Comparison of ENCODE assay signal across 1 cellular context in the genomic region with DNA sequence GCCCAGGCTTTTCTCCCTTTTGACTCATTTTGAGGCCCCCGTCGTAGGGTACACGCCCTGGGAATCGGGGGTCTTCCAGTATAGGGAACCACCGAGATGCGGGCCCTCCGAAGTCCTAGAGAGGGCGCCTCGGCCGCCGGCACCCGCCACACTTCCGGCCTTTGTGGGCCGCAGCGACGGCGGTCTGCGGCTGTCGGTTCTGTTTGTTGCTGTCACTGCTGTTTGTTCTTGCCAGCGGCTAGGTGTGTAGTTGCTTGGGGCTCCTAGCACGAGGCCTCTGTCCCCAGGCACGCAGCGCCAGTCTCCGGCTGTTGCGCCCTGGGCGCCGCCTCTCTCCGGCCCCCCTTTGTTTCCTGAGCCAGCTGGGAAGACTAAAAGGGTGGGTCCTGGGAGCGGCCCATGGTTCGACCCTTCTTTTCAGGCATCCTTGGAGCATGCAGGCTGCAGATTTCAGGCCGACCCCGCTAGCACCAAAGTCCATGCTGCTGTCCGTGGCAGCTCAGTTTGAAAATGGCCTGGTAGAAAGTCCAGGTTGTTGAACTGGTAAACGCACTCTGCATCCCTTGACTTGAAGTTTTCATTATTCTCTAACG.
TF ChIP-seq lines count a peak whose summit lies in the region.

No MANE protein-coding gene starts in this region.

TF ChIP-seq in HepG2, 621 proteins besides CTCF, POLR2A, EP300 and RAD21 (continued from another document and continues in another):
- TF ChIP-seq, protein P1, sequence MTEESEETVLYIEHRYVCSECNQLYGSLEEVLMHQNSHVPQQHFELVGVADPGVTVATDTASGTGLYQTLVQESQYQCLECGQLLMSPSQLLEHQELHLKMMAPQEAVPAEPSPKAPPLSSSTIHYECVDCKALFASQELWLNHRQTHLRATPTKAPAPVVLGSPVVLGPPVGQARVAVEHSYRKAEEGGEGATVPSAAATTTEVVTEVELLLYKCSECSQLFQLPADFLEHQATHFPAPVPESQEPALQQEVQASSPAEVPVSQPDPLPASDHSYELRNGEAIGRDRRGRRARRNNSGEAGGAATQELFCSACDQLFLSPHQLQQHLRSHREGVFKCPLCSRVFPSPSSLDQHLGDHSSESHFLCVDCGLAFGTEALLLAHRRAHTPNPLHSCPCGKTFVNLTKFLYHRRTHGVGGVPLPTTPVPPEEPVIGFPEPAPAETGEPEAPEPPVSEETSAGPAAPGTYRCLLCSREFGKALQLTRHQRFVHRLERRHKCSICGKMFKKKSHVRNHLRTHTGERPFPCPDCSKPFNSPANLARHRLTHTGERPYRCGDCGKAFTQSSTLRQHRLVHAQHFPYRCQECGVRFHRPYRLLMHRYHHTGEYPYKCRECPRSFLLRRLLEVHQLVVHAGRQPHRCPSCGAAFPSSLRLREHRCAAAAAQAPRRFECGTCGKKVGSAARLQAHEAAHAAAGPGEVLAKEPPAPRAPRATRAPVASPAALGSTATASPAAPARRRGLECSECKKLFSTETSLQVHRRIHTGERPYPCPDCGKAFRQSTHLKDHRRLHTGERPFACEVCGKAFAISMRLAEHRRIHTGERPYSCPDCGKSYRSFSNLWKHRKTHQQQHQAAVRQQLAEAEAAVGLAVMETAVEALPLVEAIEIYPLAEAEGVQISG (CRISPR knock-in tag; IDR thresholded peaks at IDR 0.05): peak; percentile 100
- TF ChIP-seq, protein P2, sequence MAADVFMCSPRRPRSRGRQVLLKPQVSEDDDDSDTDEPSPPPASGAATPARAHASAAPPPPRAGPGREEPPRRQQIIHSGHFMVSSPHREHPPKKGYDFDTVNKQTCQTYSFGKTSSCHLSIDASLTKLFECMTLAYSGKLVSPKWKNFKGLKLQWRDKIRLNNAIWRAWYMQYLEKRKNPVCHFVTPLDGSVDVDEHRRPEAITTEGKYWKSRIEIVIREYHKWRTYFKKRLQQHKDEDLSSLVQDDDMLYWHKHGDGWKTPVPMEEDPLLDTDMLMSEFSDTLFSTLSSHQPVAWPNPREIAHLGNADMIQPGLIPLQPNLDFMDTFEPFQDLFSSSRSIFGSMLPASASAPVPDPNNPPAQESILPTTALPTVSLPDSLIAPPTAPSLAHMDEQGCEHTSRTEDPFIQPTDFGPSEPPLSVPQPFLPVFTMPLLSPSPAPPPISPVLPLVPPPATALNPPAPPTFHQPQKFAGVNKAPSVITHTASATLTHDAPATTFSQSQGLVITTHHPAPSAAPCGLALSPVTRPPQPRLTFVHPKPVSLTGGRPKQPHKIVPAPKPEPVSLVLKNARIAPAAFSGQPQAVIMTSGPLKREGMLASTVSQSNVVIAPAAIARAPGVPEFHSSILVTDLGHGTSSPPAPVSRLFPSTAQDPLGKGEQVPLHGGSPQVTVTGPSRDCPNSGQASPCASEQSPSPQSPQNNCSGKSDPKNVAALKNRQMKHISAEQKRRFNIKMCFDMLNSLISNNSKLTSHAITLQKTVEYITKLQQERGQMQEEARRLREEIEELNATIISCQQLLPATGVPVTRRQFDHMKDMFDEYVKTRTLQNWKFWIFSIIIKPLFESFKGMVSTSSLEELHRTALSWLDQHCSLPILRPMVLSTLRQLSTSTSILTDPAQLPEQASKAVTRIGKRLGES (CRISPR knock-in tag; IDR thresholded peaks at IDR 0.05; ENCODE audit: borderline replicate concordance): peak; percentile 42; the same call in 1 of the 2 replicates
- TF ChIP-seq, protein P3, sequence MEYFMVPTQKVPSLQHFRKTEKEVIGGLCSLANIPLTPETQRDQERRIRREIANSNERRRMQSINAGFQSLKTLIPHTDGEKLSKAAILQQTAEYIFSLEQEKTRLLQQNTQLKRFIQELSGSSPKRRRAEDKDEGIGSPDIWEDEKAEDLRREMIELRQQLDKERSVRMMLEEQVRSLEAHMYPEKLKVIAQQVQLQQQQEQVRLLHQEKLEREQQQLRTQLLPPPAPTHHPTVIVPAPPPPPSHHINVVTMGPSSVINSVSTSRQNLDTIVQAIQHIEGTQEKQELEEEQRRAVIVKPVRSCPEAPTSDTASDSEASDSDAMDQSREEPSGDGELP (IDR thresholded peaks at IDR 0.05; ENCODE audit: borderline replicate concordance, low read depth): peak; percentile 92
- no peak for TF ChIP-seq SRSF4 (IDR thresholded peaks at IDR 0.05; ENCODE audit: low read depth, low read length, poor library complexity, severe bottlenecking)
- 0 out of 2 replicates have a peak, but pooled peaks have one; percentile 19 for TF ChIP-seq ZNF557 (CRISPR knock-in tag; IDR thresholded peaks at IDR 0.05)
- TF ChIP-seq TAF1 (CRISPR knock-in tag; IDR thresholded peaks at IDR 0.05): peak; percentile 90
- TF ChIP-seq, protein P4, sequence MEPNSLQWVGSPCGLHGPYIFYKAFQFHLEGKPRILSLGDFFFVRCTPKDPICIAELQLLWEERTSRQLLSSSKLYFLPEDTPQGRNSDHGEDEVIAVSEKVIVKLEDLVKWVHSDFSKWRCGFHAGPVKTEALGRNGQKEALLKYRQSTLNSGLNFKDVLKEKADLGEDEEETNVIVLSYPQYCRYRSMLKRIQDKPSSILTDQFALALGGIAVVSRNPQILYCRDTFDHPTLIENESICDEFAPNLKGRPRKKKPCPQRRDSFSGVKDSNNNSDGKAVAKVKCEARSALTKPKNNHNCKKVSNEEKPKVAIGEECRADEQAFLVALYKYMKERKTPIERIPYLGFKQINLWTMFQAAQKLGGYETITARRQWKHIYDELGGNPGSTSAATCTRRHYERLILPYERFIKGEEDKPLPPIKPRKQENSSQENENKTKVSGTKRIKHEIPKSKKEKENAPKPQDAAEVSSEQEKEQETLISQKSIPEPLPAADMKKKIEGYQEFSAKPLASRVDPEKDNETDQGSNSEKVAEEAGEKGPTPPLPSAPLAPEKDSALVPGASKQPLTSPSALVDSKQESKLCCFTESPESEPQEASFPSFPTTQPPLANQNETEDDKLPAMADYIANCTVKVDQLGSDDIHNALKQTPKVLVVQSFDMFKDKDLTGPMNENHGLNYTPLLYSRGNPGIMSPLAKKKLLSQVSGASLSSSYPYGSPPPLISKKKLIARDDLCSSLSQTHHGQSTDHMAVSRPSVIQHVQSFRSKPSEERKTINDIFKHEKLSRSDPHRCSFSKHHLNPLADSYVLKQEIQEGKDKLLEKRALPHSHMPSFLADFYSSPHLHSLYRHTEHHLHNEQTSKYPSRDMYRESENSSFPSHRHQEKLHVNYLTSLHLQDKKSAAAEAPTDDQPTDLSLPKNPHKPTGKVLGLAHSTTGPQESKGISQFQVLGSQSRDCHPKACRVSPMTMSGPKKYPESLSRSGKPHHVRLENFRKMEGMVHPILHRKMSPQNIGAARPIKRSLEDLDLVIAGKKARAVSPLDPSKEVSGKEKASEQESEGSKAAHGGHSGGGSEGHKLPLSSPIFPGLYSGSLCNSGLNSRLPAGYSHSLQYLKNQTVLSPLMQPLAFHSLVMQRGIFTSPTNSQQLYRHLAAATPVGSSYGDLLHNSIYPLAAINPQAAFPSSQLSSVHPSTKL (CRISPR knock-in tag; IDR thresholded peaks at IDR 0.05): peak; percentile 74
- TF ChIP-seq MYNN (CRISPR knock-in tag; IDR thresholded peaks at IDR 0.05; ENCODE audit: low read depth): 0 out of 2 replicates have a peak, but pooled peaks have one; percentile 33
- TF ChIP-seq, protein P5, sequence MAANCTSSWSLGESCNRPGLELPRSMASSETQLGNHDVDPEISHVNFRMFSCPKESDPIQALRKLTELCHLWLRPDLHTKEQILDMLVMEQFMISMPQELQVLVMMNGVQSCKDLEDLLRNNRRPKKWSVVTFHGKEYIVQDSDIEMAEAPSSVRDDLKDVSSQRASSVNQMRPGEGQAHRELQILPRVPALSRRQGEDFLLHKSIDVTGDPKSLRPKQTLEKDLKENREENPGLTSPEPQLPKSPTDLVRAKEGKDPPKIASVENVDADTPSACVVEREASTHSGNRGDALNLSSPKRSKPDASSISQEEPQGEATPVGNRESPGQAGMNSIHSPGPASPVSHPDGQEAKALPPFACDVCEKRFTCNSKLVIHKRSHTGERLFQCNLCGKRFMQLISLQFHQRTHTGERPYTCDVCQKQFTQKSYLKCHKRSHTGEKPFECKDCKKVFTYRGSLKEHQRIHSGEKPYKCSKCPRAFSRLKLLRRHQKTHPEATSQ (CRISPR knock-in tag; IDR thresholded peaks at IDR 0.05; ENCODE audit: borderline replicate concordance): 0 out of 2 replicates have a peak, but pooled peaks have one; percentile 11
- 0 out of 2 replicates have a peak, but pooled peaks have one; percentile 70 for TF ChIP-seq AHR (CRISPR knock-in tag; IDR thresholded peaks at IDR 0.05)
- peak; percentile 93 for TF ChIP-seq ZNF777 (CRISPR knock-in tag; IDR thresholded peaks at IDR 0.05)
- TF ChIP-seq RBM39 (IDR thresholded peaks at IDR 0.05; ENCODE audit: low read depth, low read length, poor library complexity, severe bottlenecking): peak; percentile 88
- peak; percentile 96 for TF ChIP-seq ZNF605 (CRISPR knock-in tag; IDR thresholded peaks at IDR 0.05)
- peak; percentile 97 for TF ChIP-seq GABPB1 (CRISPR knock-in tag; IDR thresholded peaks at IDR 0.05)
- TF ChIP-seq, protein P6, sequence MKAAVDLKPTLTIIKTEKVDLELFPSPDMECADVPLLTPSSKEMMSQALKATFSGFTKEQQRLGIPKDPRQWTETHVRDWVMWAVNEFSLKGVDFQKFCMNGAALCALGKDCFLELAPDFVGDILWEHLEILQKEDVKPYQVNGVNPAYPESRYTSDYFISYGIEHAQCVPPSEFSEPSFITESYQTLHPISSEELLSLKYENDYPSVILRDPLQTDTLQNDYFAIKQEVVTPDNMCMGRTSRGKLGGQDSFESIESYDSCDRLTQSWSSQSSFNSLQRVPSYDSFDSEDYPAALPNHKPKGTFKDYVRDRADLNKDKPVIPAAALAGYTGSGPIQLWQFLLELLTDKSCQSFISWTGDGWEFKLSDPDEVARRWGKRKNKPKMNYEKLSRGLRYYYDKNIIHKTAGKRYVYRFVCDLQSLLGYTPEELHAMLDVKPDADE (CRISPR knock-in tag; IDR thresholded peaks at IDR 0.05): 0 out of 2 replicates have a peak, but pooled peaks have one; percentile 80
- TF ChIP-seq, protein P7, sequence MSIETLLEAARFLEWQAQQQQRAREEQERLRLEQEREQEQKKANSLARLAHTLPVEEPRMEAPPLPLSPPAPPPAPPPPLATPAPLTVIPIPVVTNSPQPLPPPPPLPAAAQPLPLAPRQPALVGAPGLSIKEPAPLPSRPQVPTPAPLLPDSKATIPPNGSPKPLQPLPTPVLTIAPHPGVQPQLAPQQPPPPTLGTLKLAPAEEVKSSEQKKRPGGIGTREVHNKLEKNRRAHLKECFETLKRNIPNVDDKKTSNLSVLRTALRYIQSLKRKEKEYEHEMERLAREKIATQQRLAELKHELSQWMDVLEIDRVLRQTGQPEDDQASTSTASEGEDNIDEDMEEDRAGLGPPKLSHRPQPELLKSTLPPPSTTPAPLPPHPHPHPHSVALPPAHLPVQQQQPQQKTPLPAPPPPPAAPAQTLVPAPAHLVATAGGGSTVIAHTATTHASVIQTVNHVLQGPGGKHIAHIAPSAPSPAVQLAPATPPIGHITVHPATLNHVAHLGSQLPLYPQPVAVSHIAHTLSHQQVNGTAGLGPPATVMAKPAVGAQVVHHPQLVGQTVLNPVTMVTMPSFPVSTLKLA (IDR thresholded peaks at IDR 0.05): peak; percentile 75
- peak; percentile 51 for TF ChIP-seq U2AF1 (optimal IDR thresholded peaks at IDR 0.05; ENCODE audit: low read depth, low read length)
- TF ChIP-seq FOXA1 (IDR thresholded peaks at IDR 0.05): no peak
- TF ChIP-seq FOXA1 (CRISPR knock-in tag; IDR thresholded peaks at IDR 0.05): peak; percentile 79
- TF ChIP-seq NCOR1 (IDR thresholded peaks at IDR 0.05; ENCODE audit: borderline replicate concordance, low read length): peak; percentile 70; the same call in 1 of the 2 replicates
- peak; percentile 79 for TF ChIP-seq KMT2A (CRISPR knock-in tag; IDR thresholded peaks at IDR 0.05)
- TF ChIP-seq ZBTB3 (CRISPR knock-in tag; IDR thresholded peaks at IDR 0.05; ENCODE audit: borderline replicate concordance, low read depth): no peak
- peak; percentile 76; the same call in 1 of the 2 replicates for TF ChIP-seq GFI1 (CRISPR knock-in tag; IDR thresholded peaks at IDR 0.05; ENCODE audit: borderline replicate concordance)
- TF ChIP-seq MATR3 (CRISPR knock-in tag; IDR thresholded peaks at IDR 0.05): no peak
- 0 out of 2 replicates have a peak, but pooled peaks have one; percentile 10 for TF ChIP-seq MIER2 (CRISPR knock-in tag; IDR thresholded peaks at IDR 0.05)
- TF ChIP-seq ZNF460 (CRISPR knock-in tag; IDR thresholded peaks at IDR 0.05; ENCODE audit: borderline replicate concordance): peak; percentile 5; the same call in 1 of the 2 replicates
- TF ChIP-seq, protein P8, sequence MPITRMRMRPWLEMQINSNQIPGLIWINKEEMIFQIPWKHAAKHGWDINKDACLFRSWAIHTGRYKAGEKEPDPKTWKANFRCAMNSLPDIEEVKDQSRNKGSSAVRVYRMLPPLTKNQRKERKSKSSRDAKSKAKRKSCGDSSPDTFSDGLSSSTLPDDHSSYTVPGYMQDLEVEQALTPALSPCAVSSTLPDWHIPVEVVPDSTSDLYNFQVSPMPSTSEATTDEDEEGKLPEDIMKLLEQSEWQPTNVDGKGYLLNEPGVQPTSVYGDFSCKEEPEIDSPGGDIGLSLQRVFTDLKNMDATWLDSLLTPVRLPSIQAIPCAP (CRISPR knock-in tag; IDR thresholded peaks at IDR 0.05; ENCODE audit: low read depth): no peak
- TF ChIP-seq ZNF34 (CRISPR knock-in tag; IDR thresholded peaks at IDR 0.05; ENCODE audit: borderline replicate concordance): peak; percentile 80; the same call in 1 of the 2 replicates
- TF ChIP-seq ZSCAN22 (CRISPR knock-in tag; IDR thresholded peaks at IDR 0.05): 0 out of 2 replicates have a peak, but pooled peaks have one; percentile 55
- 0 out of 2 replicates have a peak, but pooled peaks have one; percentile 10 for TF ChIP-seq ZNF263 (CRISPR knock-in tag; IDR thresholded peaks at IDR 0.05)
- peak; percentile 75; the same call in 1 of the 2 replicates for TF ChIP-seq ZNF256 (CRISPR knock-in tag; conservative IDR thresholded peaks at IDR 0.05)
- TF ChIP-seq ZNF230 (CRISPR knock-in tag; IDR thresholded peaks at IDR 0.05): peak; percentile 77; the same call in 1 of the 2 replicates
- TF ChIP-seq, protein P9, sequence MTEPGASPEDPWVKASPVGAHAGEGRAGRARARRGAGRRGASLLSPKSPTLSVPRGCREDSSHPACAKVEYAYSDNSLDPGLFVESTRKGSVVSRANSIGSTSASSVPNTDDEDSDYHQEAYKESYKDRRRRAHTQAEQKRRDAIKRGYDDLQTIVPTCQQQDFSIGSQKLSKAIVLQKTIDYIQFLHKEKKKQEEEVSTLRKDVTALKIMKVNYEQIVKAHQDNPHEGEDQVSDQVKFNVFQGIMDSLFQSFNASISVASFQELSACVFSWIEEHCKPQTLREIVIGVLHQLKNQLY (CRISPR knock-in tag; IDR thresholded peaks at IDR 0.05): peak; percentile 70
- TF ChIP-seq, protein P10, sequence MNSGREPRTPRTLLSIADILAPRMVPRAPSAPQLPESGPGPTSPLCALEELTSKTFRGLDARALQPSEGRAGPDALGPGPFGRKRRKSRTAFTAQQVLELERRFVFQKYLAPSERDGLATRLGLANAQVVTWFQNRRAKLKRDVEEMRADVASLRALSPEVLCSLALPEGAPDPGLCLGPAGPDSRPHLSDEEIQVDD (CRISPR knock-in tag; IDR thresholded peaks at IDR 0.05; ENCODE audit: borderline replicate concordance): peak; percentile 36; the same call in 1 of the 2 replicates
- TF ChIP-seq CBX1 (IDR thresholded peaks at IDR 0.05; ENCODE audit: low read depth): no peak
- TF ChIP-seq JARID2 (CRISPR knock-in tag; IDR thresholded peaks at IDR 0.05; ENCODE audit: insufficient replicate concordance): no peak
- no peak for TF ChIP-seq ATM (IDR thresholded peaks at IDR 0.05; ENCODE audit: borderline replicate concordance)
